Comparison of ENCODE assay signal across 15 cellular contexts in genomic region chr4:38612996-38613395, GRCh38. TPM values are rescaled to one million over a fixed set of nuclear protein-coding genes. Genes with fewer than 3 reads are reported as not detected.
DNase-seq lines count a peak whose midpoint lies in the region; ATAC-seq and TF ChIP-seq lines count a peak whose summit lies in the region.
"Had no signal": no experiment of that assay in that cellular context is flagged by ENCODE, and none has a peak within 500 bp of the region (broad histone marks: within the 10 kb centered on the region; RNA-seq: fewer than 3 reads in every experiment).

No MANE protein-coding gene starts in this region.

- H3K27me3 ChIP-seq in parathyroid adenoma (ENCODE audit: control insufficient read depth, insufficient read depth, low read length) (no peaks in the 10 kb centered on the region), ascending aorta (no peaks in the 10 kb centered on the region)
- H3K27me3 ChIP-seq: adrenal gland had no signal

- H3K36me3 ChIP-seq in parathyroid adenoma (ENCODE audit: control insufficient read depth, insufficient read depth, low read length) = no peaks in the 10 kb centered on the region
- no peaks in the 10 kb centered on the region for H3K36me3 ChIP-seq in ascending aorta
- H3K36me3 ChIP-seq: adrenal gland had no signal

- H3K4me3 ChIP-seq in epithelial cell of esophagus (ENCODE audit: low read length) (no peak overlapping the region), parathyroid adenoma (ENCODE audit: low read depth, low read length) (no peak overlapping the region), ascending aorta (no peak overlapping the region)
- H3K4me3 ChIP-seq: adrenal gland had no signal

- peak; percentile 36 for DNase-seq in NCI-H2196 treated with DMSO at 0.1 percent for 48 hours (lab: John Stamatoyannopoulos, UW; ENCODE audit: unreplicated experiment)
- DNase-seq in epithelial cell of esophagus (ENCODE audit: low read depth) = peak; percentile 38
- no peak for DNase-seq in ascending aorta (ENCODE audit: low spot score in 2 of 2)
- DNase-seq: CD4-positive, alpha-beta memory T cell; H9; IMR-90; natural killer cell; stimulated activated CD4-positive, alpha-beta T cell treated with anti-CD3 and anti-CD28 coated beads, Interleukin-12 subunit alpha, Interleukin-12 subunit beta, amount 100 ng/mL, for 4 hours; stimulated activated CD8-positive, alpha-beta memory T cell treated with anti-CD3 and anti-CD28 coated beads, Interleukin-4, amount 100 ng/mL, for 48 hours had no signal

- no peak for TF ChIP-seq CTCF in epithelial cell of esophagus (IDR thresholded peaks at IDR 0.05; ENCODE audit: insufficient read depth, low read depth, low read length, missing control alignments)
- TF ChIP-seq CTCF in parathyroid adenoma (IDR thresholded peaks at IDR 0.05) = no peak
- no peak for TF ChIP-seq CTCF in ascending aorta (IDR thresholded peaks at IDR 0.05)

- H3K4me1 ChIP-seq in parathyroid adenoma (peaks cover 6% of the 10 kb centered on the region), ascending aorta (no peaks in the 10 kb centered on the region)

- no peak for TF ChIP-seq EP300 in Ishikawa (IDR thresholded peaks at IDR 0.05; ENCODE audit: borderline replicate concordance)

- intact Hi-C loops in ascending aorta (cut with DNase I) = no loop called here

- peak overlapping the region; percentile 40 for H2AFZ ChIP-seq in parathyroid adenoma

- peak overlapping the region; percentile 29 for H3K27ac ChIP-seq in parathyroid adenoma
- no peak overlapping the region for H3K27ac ChIP-seq in ascending aorta
- H3K27ac ChIP-seq: adrenal gland had no signal

- ATAC-seq in GM19324 (IDR thresholded peaks at IDR 0.05; ENCODE audit: low FRiP score, unreplicated experiment) = no peak
- ATAC-seq in GM21737 (IDR thresholded peaks at IDR 0.05; ENCODE audit: unreplicated experiment) = no peak
- ATAC-seq in GM21526 (IDR thresholded peaks at IDR 0.05; ENCODE audit: low FRiP score, unreplicated experiment) = no peak
- ATAC-seq: natural killer cell had no signal

- H3K9ac ChIP-seq in parathyroid adenoma = no peak overlapping the region

- TF ChIP-seq RAD21 in Ishikawa (IDR thresholded peaks at IDR 0.05; ENCODE audit: low read depth) = no peak

- H3K79me2 ChIP-seq in parathyroid adenoma = no peaks in the 10 kb centered on the region

- H3K9me3 ChIP-seq in parathyroid adenoma (ENCODE audit: control insufficient read depth, low read length) (no peaks in the 10 kb centered on the region), ascending aorta (no peaks in the 10 kb centered on the region)
- H3K9me3 ChIP-seq: adrenal gland had no signal

- H3K4me2 ChIP-seq in parathyroid adenoma (ENCODE audit: low read length) = peak overlapping the region; percentile 34

TF ChIP-seq in Ishikawa, 13 proteins besides CTCF, POLR2A, EP300 and RAD21:
- peak; percentile 68 for TF ChIP-seq NFIC (IDR thresholded peaks at IDR 0.05)
- TF ChIP-seq FOXM1 (IDR thresholded peaks at IDR 0.05; ENCODE audit: borderline replicate concordance, low read depth) = no peak
- TF ChIP-seq CEBPB (IDR thresholded peaks at IDR 0.05) = no peak
TF ChIP-seq in Ishikawa: peak in this region for 1.

RNA-seq across cellular contexts. Expression of gene KLF3, which starts 51.0 kb away (rescaled TPM):
- total RNA-seq in ascending aorta = 21.5 TPM

Comparison
In these comparisons a context has a peak if more than half of its experiments do, and no peak if none do; other contexts are left out.
1. DNase-seq: peak in NCI-H2196 treated with DMSO at 0.1 percent for 48 hours (single experiment) and epithelial cell of esophagus (single experiment); none in ascending aorta (0 of 2).